32 cellular contexts compared by ENCODE assay signal in the genomic region with DNA sequence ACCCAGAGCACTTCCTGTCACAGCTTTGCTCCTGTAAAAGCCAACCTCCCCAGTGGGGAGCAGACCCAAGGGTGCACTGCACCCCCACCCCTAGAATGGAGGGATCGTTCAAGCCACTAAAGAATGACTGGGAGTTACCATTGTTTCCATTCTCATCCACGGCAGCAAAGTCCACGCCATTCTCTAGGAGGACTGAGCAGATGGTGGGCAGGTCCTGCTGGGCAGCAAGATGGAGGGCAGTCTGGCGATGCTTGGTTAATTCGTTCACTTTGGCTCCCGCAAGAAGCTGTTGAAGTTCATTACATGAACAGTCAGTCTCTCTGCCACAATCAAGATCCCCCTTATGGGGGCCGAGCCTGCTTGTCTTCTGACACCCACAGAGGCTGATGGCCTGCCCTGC. TPM values are rescaled to one million over a fixed set of nuclear protein-coding genes. Genes with fewer than 3 reads are reported as not detected.
DNase-seq lines count a peak whose midpoint lies in the region; ATAC-seq and TF ChIP-seq lines count a peak whose summit lies in the region.
"Had no signal": no experiment of that assay in that cellular context is flagged by ENCODE, and none has a peak within 500 bp of the region (broad histone marks: within the 10 kb centered on the region; RNA-seq: fewer than 3 reads in every experiment).

No MANE protein-coding gene starts in this region.

- ATAC-seq in activated T-cell treated with anti-CD3 and anti-CD28 coated beads, Interleukin-2, amount 50 U/mL, for 72 hours (replicated peaks in 1 of 2): no peak
- ATAC-seq in activated CD8-positive, alpha-beta T cell treated with anti-CD3 and anti-CD28 coated beads, Interleukin-2, amount 10 ng/mL, durations not matched to agents 7 days and 5 days: no peak
- ATAC-seq: gastroesophageal sphincter; HepG2; left cardiac atrium; mucosa of descending colon; Right ventricle myocardium inferior; SK-N-SH treated with all-trans-retinoic acid at 6 μM for 48 hours; stimulated activated naive B cell treated with anti-CD40 and anti-IgM and Interleukin-4, amounts not matched to agents 10 μg/mL and 1 μg/mL and 100 μg/mL, for 72 hours had no signal

- H3K27ac Mint-ChIP-seq in activated T-cell treated with anti-CD3 and anti-CD28 coated beads, Interleukin-2, amount 50 U/mL, for 72 hours: peak overlapping the region; percentile 31
- H3K27ac Mint-ChIP-seq in activated CD8-positive, alpha-beta T cell treated with anti-CD3 and anti-CD28 coated beads, Interleukin-2, amount 10 ng/mL, durations not matched to agents 7 days and 5 days: peak overlapping the region; percentile 99
- H3K27ac Mint-ChIP-seq in mesothelial cell of epicardium: peak overlapping the region; percentile 35
- H3K27ac Mint-ChIP-seq: B cell had no signal

- POLR2A ChIA-PET in activated CD8-positive, alpha-beta T cell treated with anti-CD3 and anti-CD28 coated beads, Interleukin-2, amount 10 ng/mL, durations not matched to agents 7 days and 5 days (lab: Charles Lee): no interaction called here

- peaks cover 48% of the 10 kb centered on the region for H3K4me1 Mint-ChIP-seq in activated T-cell treated with anti-CD3 and anti-CD28 coated beads, Interleukin-2, amount 50 U/mL, for 72 hours (ENCODE audit: low read depth)
- peaks cover 46% of the 10 kb centered on the region for H3K4me1 Mint-ChIP-seq in activated CD8-positive, alpha-beta T cell treated with anti-CD3 and anti-CD28 coated beads, Interleukin-2, amount 10 ng/mL, durations not matched to agents 7 days and 5 days (ENCODE audit: low read depth)
- peaks cover 33% of the 10 kb centered on the region for H3K4me1 Mint-ChIP-seq in mesothelial cell of epicardium
- H3K4me1 Mint-ChIP-seq: B cell had no signal

- H3K36me3 Mint-ChIP-seq in activated T-cell treated with anti-CD3 and anti-CD28 coated beads, Interleukin-2, amount 50 U/mL, for 72 hours (ENCODE audit: insufficient read depth in 2 of 2): peaks cover 17 to 49% of the 10 kb centered on the region in 2 donors
- peaks cover 92% of the 10 kb centered on the region for H3K36me3 Mint-ChIP-seq in activated CD8-positive, alpha-beta T cell treated with anti-CD3 and anti-CD28 coated beads, Interleukin-2, amount 10 ng/mL, durations not matched to agents 7 days and 5 days (ENCODE audit: low read depth)
- H3K36me3 Mint-ChIP-seq in mesothelial cell of epicardium: peaks cover 46% of the 10 kb centered on the region

- intact Hi-C loops in left ventricle myocardium inferior (cut with micrococcal nuclease): no loop called here

- TF ChIP-seq CTCF in mesothelial cell of epicardium (IDR thresholded peaks at IDR 0.05; ENCODE audit: unreplicated experiment) (no peak), left ventricle myocardium inferior (IDR thresholded peaks at IDR 0.05; ENCODE audit: borderline replicate concordance) (no peak)

- no peaks in the 10 kb centered on the region for H3K27me3 Mint-ChIP-seq in activated T-cell treated with anti-CD3 and anti-CD28 coated beads, Interleukin-2, amount 50 U/mL, for 72 hours (ENCODE audit: low read depth)
- H3K27me3 Mint-ChIP-seq in activated CD8-positive, alpha-beta T cell treated with anti-CD3 and anti-CD28 coated beads, Interleukin-2, amount 10 ng/mL, durations not matched to agents 7 days and 5 days (ENCODE audit: low read depth): no peaks in the 10 kb centered on the region
- no peaks in the 10 kb centered on the region for H3K27me3 Mint-ChIP-seq in mesothelial cell of epicardium (ENCODE audit: low read depth)
- H3K27me3 Mint-ChIP-seq: B cell; stimulated activated naive B cell treated with anti-CD40 and anti-IgM and Interleukin-4, amounts not matched to agents 10 μg/mL and 1 μg/mL and 100 μg/mL, for 72 hours had no signal

- H3K4me1 ChIP-seq in left ventricle myocardium inferior: no peaks in the 10 kb centered on the region
- H3K4me1 ChIP-seq: gastroesophageal sphincter, suprapubic skin had no signal

- in situ Hi-C loops in G401 (cut with HindIII; ENCODE audit: low sequenced_read_pairs): no loop called here

- no peaks in the 10 kb centered on the region for H3K9me3 Mint-ChIP-seq in activated T-cell treated with anti-CD3 and anti-CD28 coated beads, Interleukin-2, amount 50 U/mL, for 72 hours
- no peaks in the 10 kb centered on the region for H3K9me3 Mint-ChIP-seq in activated CD8-positive, alpha-beta T cell treated with anti-CD3 and anti-CD28 coated beads, Interleukin-2, amount 10 ng/mL, durations not matched to agents 7 days and 5 days (ENCODE audit: insufficient read depth)
- no peaks in the 10 kb centered on the region for H3K9me3 Mint-ChIP-seq in mesothelial cell of epicardium
- H3K9me3 Mint-ChIP-seq: stimulated activated naive B cell treated with anti-CD40 and anti-IgM and Interleukin-4, amounts not matched to agents 10 μg/mL and 1 μg/mL and 100 μg/mL, for 72 hours had no signal

- peak overlapping the region; percentile 5 to 29 for H3K4me3 Mint-ChIP-seq in activated T-cell treated with anti-CD3 and anti-CD28 coated beads, Interleukin-2, amount 50 U/mL, for 72 hours
- no peak overlapping the region for H3K4me3 Mint-ChIP-seq in activated CD8-positive, alpha-beta T cell treated with anti-CD3 and anti-CD28 coated beads, Interleukin-2, amount 10 ng/mL, durations not matched to agents 7 days and 5 days
- no peak overlapping the region for H3K4me3 Mint-ChIP-seq in mesothelial cell of epicardium
- H3K4me3 Mint-ChIP-seq: B cell; stimulated activated naive B cell treated with anti-CD40 and anti-IgM and Interleukin-4, amounts not matched to agents 10 μg/mL and 1 μg/mL and 100 μg/mL, for 72 hours had no signal

- no peaks in the 10 kb centered on the region for H3K9me3 ChIP-seq in left ventricle myocardium inferior (replicated peaks)
- H3K9me3 ChIP-seq: gastroesophageal sphincter, mucosa of descending colon, ovary, suprapubic skin, upper lobe of left lung had no signal

- CTCF ChIA-PET in activated CD8-positive, alpha-beta T cell treated with anti-CD3 and anti-CD28 coated beads, Interleukin-2, amount 10 ng/mL, durations not matched to agents 7 days and 5 days (lab: Charles Lee): no interaction called here

- DNase-seq in activated T-cell treated with anti-CD3 and anti-CD28 coated beads, Interleukin-2, amount 50 U/mL, for 72 hours: no peak
- DNase-seq in activated T-cell treated with anti-CD3 and anti-CD28 coated beads for 4 hours: no peak
- peak; percentile 87 for DNase-seq in G401 (ENCODE audit: low spot score)
- no peak for DNase-seq in activated CD8-positive, alpha-beta T cell treated with anti-CD3 and anti-CD28 coated beads, Interleukin-2, amount 10 ng/mL, durations not matched to agents 7 days and 5 days
- DNase-seq in mesothelial cell of epicardium (ENCODE audit: low spot score in 2 of 2, unreplicated experiment in 2 of 2): no peak
- no peak for DNase-seq in globus pallidus (ENCODE audit: low spot score)
- DNase-seq in left ventricle myocardium inferior: no peak
- no peak for DNase-seq in NCI-H345 treated with DMSO at 0.1 percent for 48 hours (lab: John Stamatoyannopoulos, UW; ENCODE audit: unreplicated experiment)
- DNase-seq: ACHN; activated CD4-positive, alpha-beta T cell treated with anti-CD3 and anti-CD28 coated beads, Interleukin-2, amount 50 U/mL, for 1 hour; activated gamma-delta T cell treated with Interleukin-2 at 50 U/mL for 16 hours; COR-L47; hypothalamus; Karpas-422; left cardiac atrium; mucosa of descending colon; NCI-H1417 treated with DMSO at 0.1 percent for 48 hours; NCI-H2029 treated with DMSO at 0.1 percent for 48 hours; NCI-H526 treated with DMSO at 0.1 percent for 48 hours; NK-92 treated with Interleukin-12 subunit alpha and Interleukin-12 subunit beta, amount 100 ng/mL, for 24 hours; ovary; PC-9; stimulated activated naive B cell treated with anti-CD40 and anti-IgM and Interleukin-4, amounts not matched to agents 10 μg/mL and 1 μg/mL and 100 μg/mL, for 72 hours; T1000; upper lobe of left lung had no signal

- no peak overlapping the region for H3K4me3 ChIP-seq in left ventricle myocardium inferior
- H3K4me3 ChIP-seq: gastroesophageal sphincter, mucosa of descending colon, ovary, PC-9, suprapubic skin, upper lobe of left lung had no signal

- no peak overlapping the region for H3K27ac ChIP-seq in left ventricle myocardium inferior (replicated peaks)
- H3K27ac ChIP-seq: gastroesophageal sphincter, ovary, PC-9, suprapubic skin, upper lobe of left lung, VCaP had no signal

- H3K27me3 ChIP-seq in left ventricle myocardium inferior (ENCODE audit: low read depth): no peaks in the 10 kb centered on the region
- H3K27me3 ChIP-seq: gastroesophageal sphincter, ovary, suprapubic skin, upper lobe of left lung had no signal

- peaks cover 100% of the 10 kb centered on the region for H3K36me3 ChIP-seq in left ventricle myocardium inferior
- H3K36me3 ChIP-seq: ovary had no signal

RNA-seq across cellular contexts. Expression of gene CYB5D2, which starts 30.8 kb away (rescaled TPM):
- total RNA-seq in activated T-cell treated with anti-CD3 and anti-CD28 coated beads, Interleukin-2, amount 50 U/mL, for 72 hours: 10 to 100 TPM; 13.9 to 15.2 TPM
- total RNA-seq in G401 (2014; rRNA removed; shearing (Covaris generic)): 22.2 and 33.4 TPM in 2 replicates
- total RNA-seq in activated CD8-positive, alpha-beta T cell treated with anti-CD3 and anti-CD28 coated beads, Interleukin-2, amount 10 ng/mL, durations not matched to agents 7 days and 5 days: 1 to 10 TPM; 4.6 to 5.8 TPM
- total RNA-seq in mesothelial cell of epicardium: 13.6 to 15.9 TPM (median 14.9 TPM) in 3 replicates
- total RNA-seq in left ventricle myocardium inferior: 6.7 TPM

RNA-seq across cellular contexts. Expression of gene ZZEF1, which starts 30.9 kb away (rescaled TPM):
- total RNA-seq in activated T-cell treated with anti-CD3 and anti-CD28 coated beads, Interleukin-2, amount 50 U/mL, for 72 hours: 10 to 100 TPM; 40.0 to 44.7 TPM
- total RNA-seq in G401 (2014; rRNA removed; shearing (Covaris generic)): 7.9 and 12.6 TPM in 2 replicates
- total RNA-seq in activated CD8-positive, alpha-beta T cell treated with anti-CD3 and anti-CD28 coated beads, Interleukin-2, amount 10 ng/mL, durations not matched to agents 7 days and 5 days: 10 to 100 TPM; 54.1 to 55.3 TPM
- total RNA-seq in mesothelial cell of epicardium: 42.2 to 45.9 TPM (median 44.1 TPM) in 3 replicates
- 29.9 TPM for total RNA-seq in left ventricle myocardium inferior

Comparison
In these comparisons a context has a peak if more than half of its experiments do, and no peak if none do; other contexts are left out.
1. H3K27ac Mint-ChIP-seq: peak in every context shown above with its lines; median percentile 99 in activated CD8-positive, alpha-beta T cell treated with anti-CD3 and anti-CD28 coated beads, Interleukin-2, amount 10 ng/mL, durations not matched to agents 7 days and 5 days; 35 in mesothelial cell of epicardium; 31 in activated T-cell treated with anti-CD3 and anti-CD28 coated beads, Interleukin-2, amount 50 U/mL, for 72 hours.
2. H3K4me3 Mint-ChIP-seq: peak in activated T-cell treated with anti-CD3 and anti-CD28 coated beads, Interleukin-2, amount 50 U/mL, for 72 hours (2 of 2); none in activated CD8-positive, alpha-beta T cell treated with anti-CD3 and anti-CD28 coated beads, Interleukin-2, amount 10 ng/mL, durations not matched to agents 7 days and 5 days (single experiment) and mesothelial cell of epicardium (single experiment).